9 cellular contexts compared by ENCODE assay signal in the genomic region with DNA sequence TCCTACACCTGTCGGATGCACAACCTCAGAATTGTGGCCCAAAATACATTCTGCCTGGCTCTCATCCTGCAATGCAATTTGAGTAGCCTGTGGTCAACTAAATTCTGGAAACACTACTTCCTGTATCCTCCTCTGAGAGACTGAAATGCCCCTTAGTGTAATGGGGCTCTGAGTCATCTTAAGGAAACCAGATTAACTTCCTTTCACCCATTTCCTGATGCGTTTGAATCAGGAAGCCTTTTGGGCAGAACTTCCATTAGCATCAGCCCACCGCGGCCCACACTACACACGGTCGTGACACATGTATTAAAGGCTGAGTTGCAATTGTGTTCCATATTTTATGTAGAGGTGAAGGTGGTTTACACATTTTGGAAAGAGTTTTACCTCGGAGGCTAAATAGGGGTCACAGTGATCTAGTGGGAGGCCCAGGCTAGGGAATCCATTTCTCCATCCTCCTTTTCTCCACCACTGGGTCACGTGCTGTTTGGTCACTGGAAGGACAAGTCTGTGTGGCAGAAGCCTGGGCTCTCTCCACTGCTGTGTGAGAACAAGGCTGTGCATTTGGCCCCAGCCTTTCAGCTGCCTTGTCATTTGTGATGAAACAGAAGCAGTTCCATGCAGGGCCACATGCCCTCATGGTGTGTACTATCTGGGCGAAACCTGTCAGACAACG. TPM values are rescaled to one million over a fixed set of nuclear protein-coding genes. Genes with fewer than 3 reads are reported as not detected.
DNase-seq lines count a peak whose midpoint lies in the region; ATAC-seq lines count a peak whose summit lies in the region.
"Had no signal": no experiment of that assay in that cellular context is flagged by ENCODE, and none has a peak within 500 bp of the region (broad histone marks: within the 10 kb centered on the region; RNA-seq: fewer than 3 reads in every experiment).

No MANE protein-coding gene starts in this region.

- no peaks in the 10 kb centered on the region for H3K9me3 Mint-ChIP-seq in activated T-cell treated with anti-CD3 and anti-CD28 coated beads, Interleukin-2, amount 50 U/mL, for 72 hours
- no peaks in the 10 kb centered on the region for H3K9me3 Mint-ChIP-seq in stimulated activated naive B cell treated with anti-CD40 and anti-IgM and Interleukin-4, amounts not matched to agents 10 μg/mL and 1 μg/mL and 100 μg/mL, for 72 hours

- DNase-seq in activated T-cell treated with anti-CD3 and anti-CD28 coated beads, Interleukin-2, amount 50 U/mL, for 72 hours: no peak
- DNase-seq in activated T-cell treated with anti-CD3 and anti-CD28 coated beads, Interleukin-2, amount 50 U/mL, for 1 hour: no peak
- peak; percentile 82 to 97 for DNase-seq in NOMO-1 (lab: John Stamatoyannopoulos, UW; ENCODE audit: unreplicated experiment in 2 of 2)
- peak; percentile 30 for DNase-seq in dedifferentiated amniotic fluid mesenchymal stem cell (ENCODE audit: extremely low spot score)
- DNase-seq in stimulated activated naive B cell treated with anti-CD40 and anti-IgM and Interleukin-4, amounts not matched to agents 10 μg/mL and 1 μg/mL and 100 μg/mL, for 72 hours: no peak
- no peak for DNase-seq in effector CD4-positive, alpha-beta T cell
- DNase-seq in NCI-H748 treated with DMSO at 0.1 percent for 48 hours (lab: John Stamatoyannopoulos, UW): no peak
- no peak for DNase-seq in superior temporal gyrus (ENCODE audit: extremely low spot score)
- DNase-seq: heart left ventricle had no signal

- peak overlapping the region in 1 of 2 donors; percentile 17 for H3K4me3 Mint-ChIP-seq in activated T-cell treated with anti-CD3 and anti-CD28 coated beads, Interleukin-2, amount 50 U/mL, for 72 hours
- no peak overlapping the region for H3K4me3 Mint-ChIP-seq in stimulated activated naive B cell treated with anti-CD40 and anti-IgM and Interleukin-4, amounts not matched to agents 10 μg/mL and 1 μg/mL and 100 μg/mL, for 72 hours

- no peak overlapping the region for H3K27ac Mint-ChIP-seq in activated T-cell treated with anti-CD3 and anti-CD28 coated beads, Interleukin-2, amount 50 U/mL, for 72 hours
- H3K27ac Mint-ChIP-seq in stimulated activated naive B cell treated with anti-CD40 and anti-IgM and Interleukin-4, amounts not matched to agents 10 μg/mL and 1 μg/mL and 100 μg/mL, for 72 hours: peak overlapping the region; percentile 34

- H3K27me3 Mint-ChIP-seq in activated T-cell treated with anti-CD3 and anti-CD28 coated beads, Interleukin-2, amount 50 U/mL, for 72 hours (ENCODE audit: low read depth): no peaks in the 10 kb centered on the region
- H3K27me3 Mint-ChIP-seq in stimulated activated naive B cell treated with anti-CD40 and anti-IgM and Interleukin-4, amounts not matched to agents 10 μg/mL and 1 μg/mL and 100 μg/mL, for 72 hours: no peaks in the 10 kb centered on the region

- H3K36me3 Mint-ChIP-seq in activated T-cell treated with anti-CD3 and anti-CD28 coated beads, Interleukin-2, amount 50 U/mL, for 72 hours (ENCODE audit: insufficient read depth in 2 of 2): no peaks in the 10 kb centered on the region
- peaks cover 30 to 41% of the 10 kb centered on the region in 2 donors for H3K36me3 Mint-ChIP-seq in stimulated activated naive B cell treated with anti-CD40 and anti-IgM and Interleukin-4, amounts not matched to agents 10 μg/mL and 1 μg/mL and 100 μg/mL, for 72 hours

- ATAC-seq in activated T-cell treated with anti-CD3 and anti-CD28 coated beads, Interleukin-2, amount 50 U/mL, for 72 hours (replicated peaks in 1 of 2): peak; percentile 13 to 59
- ATAC-seq in stimulated activated naive B cell treated with anti-CD40 and anti-IgM and Interleukin-4, amounts not matched to agents 10 μg/mL and 1 μg/mL and 100 μg/mL, for 72 hours (replicated peaks): peak in 1 of 2 donors; percentile 20

- H3K4me1 Mint-ChIP-seq in activated T-cell treated with anti-CD3 and anti-CD28 coated beads, Interleukin-2, amount 50 U/mL, for 72 hours (ENCODE audit: low read depth): peaks cover 48% of the 10 kb centered on the region
- H3K4me1 Mint-ChIP-seq in stimulated activated naive B cell treated with anti-CD40 and anti-IgM and Interleukin-4, amounts not matched to agents 10 μg/mL and 1 μg/mL and 100 μg/mL, for 72 hours: peaks cover 36 to 72% of the 10 kb centered on the region in 2 donors

RNA-seq across cellular contexts. Expression of gene DAP, which starts 55.9 kb away (rescaled TPM):
- 10 to 100 TPM; 55.9 to 61.6 TPM for total RNA-seq in activated T-cell treated with anti-CD3 and anti-CD28 coated beads, Interleukin-2, amount 50 U/mL, for 72 hours

Comparison
In these comparisons a context has a peak if more than half of its experiments do, and no peak if none do; other contexts are left out.
1. DNase-seq: peak in NOMO-1 (2 of 2) and dedifferentiated amniotic fluid mesenchymal stem cell (single experiment); none in activated T-cell treated with anti-CD3 and anti-CD28 coated beads, Interleukin-2, amount 50 U/mL, for 72 hours (0 of 2), activated T-cell treated with anti-CD3 and anti-CD28 coated beads, Interleukin-2, amount 50 U/mL, for 1 hour (single experiment), stimulated activated naive B cell treated with anti-CD40 and anti-IgM and Interleukin-4, amounts not matched to agents 10 μg/mL and 1 μg/mL and 100 μg/mL, for 72 hours (single experiment), effector CD4-positive, alpha-beta T cell (single experiment), NCI-H748 treated with DMSO at 0.1 percent for 48 hours (single experiment) and superior temporal gyrus (single experiment).